ENCODE assay signal across 1 cellular context in the genomic region with DNA sequence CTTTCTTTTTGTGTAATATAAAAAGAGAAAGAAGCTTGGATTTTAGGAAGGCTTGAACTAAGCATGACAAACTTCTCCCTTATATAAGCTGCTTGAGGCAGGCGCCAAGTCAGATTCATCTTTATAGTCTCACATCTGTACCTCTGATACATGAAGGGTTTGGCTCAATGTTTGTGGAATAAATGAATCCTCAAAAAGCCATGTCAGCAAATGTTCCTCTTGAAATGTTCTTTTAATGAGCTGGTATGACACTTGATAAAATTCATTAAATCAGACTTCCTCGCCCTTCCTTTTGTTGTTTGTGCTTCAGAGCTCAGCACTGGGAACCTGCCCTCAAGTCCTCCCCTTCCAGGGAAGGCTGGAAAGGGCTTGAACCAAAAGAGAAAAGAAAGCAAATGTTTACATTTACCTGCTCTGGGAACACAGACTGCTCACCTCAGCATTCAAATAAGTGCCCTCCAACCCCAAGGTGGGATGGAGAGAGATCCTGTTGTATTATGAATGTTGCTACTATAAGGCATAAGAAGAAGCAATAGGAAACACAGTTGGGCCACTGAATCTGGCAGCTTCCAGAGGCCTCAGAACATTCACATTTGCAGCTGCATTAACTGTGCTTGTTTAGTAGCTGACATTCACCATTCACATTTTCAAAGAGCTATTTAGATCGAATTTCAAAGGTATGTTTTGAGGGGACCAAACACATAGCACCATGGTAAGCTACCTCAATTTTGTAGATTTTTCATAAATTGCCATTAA.
TF ChIP-seq lines count a peak whose summit lies in the region.

No MANE protein-coding gene starts in this region.

TF ChIP-seq in GM23338, 12 proteins besides CTCF, POLR2A, EP300 and RAD21 (continued from another document):
- no peak for TF ChIP-seq CREB1 (CRISPR knock-in tag; IDR thresholded peaks at IDR 0.05; ENCODE audit: low read depth)
- no peak for TF ChIP-seq STAT1 (IDR thresholded peaks at IDR 0.05; ENCODE audit: unreplicated experiment)
- TF ChIP-seq, protein P1, sequence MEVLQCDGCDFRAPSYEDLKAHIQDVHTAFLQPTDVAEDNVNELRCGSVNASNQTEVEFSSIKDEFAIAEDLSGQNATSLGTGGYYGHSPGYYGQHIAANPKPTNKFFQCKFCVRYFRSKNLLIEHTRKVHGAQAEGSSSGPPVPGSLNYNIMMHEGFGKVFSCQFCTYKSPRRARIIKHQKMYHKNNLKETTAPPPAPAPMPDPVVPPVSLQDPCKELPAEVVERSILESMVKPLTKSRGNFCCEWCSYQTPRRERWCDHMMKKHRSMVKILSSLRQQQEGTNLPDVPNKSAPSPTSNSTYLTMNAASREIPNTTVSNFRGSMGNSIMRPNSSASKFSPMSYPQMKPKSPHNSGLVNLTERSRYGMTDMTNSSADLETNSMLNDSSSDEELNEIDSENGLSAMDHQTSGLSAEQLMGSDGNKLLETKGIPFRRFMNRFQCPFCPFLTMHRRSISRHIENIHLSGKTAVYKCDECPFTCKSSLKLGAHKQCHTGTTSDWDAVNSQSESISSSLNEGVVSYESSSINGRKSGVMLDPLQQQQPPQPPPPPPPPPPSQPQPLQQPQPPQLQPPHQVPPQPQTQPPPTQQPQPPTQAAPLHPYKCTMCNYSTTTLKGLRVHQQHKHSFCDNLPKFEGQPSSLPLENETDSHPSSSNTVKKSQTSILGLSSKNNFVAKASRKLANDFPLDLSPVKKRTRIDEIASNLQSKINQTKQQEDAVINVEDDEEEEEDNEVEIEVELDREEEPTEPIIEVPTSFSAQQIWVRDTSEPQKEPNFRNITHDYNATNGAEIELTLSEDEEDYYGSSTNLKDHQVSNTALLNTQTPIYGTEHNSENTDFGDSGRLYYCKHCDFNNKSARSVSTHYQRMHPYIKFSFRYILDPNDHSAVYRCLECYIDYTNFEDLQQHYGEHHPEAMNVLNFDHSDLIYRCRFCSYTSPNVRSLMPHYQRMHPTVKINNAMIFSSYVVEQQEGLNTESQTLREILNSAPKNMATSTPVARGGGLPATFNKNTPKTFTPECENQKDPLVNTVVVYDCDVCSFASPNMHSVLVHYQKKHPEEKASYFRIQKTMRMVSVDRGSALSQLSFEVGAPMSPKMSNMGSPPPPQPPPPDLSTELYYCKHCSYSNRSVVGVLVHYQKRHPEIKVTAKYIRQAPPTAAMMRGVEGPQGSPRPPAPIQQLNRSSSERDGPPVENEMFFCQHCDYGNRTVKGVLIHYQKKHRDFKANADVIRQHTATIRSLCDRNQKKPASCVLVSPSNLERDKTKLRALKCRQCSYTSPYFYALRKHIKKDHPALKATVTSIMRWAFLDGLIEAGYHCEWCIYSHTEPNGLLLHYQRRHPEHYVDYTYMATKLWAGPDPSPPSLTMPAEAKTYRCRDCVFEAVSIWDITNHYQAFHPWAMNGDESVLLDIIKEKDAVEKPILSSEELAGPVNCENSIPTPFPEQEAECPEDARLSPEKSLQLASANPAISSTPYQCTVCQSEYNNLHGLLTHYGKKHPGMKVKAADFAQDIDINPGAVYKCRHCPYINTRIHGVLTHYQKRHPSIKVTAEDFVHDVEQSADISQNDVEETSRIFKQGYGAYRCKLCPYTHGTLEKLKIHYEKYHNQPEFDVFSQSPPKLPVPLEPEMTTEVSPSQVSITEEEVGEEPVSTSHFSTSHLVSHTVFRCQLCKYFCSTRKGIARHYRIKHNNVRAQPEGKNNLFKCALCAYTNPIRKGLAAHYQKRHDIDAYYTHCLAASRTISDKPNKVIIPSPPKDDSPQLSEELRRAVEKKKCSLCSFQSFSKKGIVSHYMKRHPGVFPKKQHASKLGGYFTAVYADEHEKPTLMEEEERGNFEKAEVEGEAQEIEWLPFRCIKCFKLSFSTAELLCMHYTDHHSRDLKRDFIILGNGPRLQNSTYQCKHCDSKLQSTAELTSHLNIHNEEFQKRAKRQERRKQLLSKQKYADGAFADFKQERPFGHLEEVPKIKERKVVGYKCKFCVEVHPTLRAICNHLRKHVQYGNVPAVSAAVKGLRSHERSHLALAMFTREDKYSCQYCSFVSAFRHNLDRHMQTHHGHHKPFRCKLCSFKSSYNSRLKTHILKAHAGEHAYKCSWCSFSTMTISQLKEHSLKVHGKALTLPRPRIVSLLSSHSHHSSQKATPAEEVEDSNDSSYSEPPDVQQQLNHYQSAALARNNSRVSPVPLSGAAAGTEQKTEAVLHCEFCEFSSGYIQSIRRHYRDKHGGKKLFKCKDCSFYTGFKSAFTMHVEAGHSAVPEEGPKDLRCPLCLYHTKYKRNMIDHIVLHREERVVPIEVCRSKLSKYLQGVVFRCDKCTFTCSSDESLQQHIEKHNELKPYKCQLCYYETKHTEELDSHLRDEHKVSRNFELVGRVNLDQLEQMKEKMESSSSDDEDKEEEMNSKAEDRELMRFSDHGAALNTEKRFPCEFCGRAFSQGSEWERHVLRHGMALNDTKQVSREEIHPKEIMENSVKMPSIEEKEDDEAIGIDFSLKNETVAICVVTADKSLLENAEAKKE (CRISPR knock-in tag; IDR thresholded peaks at IDR 0.05), result no peak
- TF ChIP-seq ZNF331 (CRISPR knock-in tag; IDR thresholded peaks at IDR 0.05; ENCODE audit: low read depth), result no peak
